24 cellular contexts compared by ENCODE assay signal in genomic region chr12:43289412-43289811, GRCh38.
DNase-seq lines count a peak whose midpoint lies in the region; ATAC-seq and TF ChIP-seq lines count a peak whose summit lies in the region.
"Had no signal": no experiment of that assay in that cellular context is flagged by ENCODE, and none has a peak within 500 bp of the region (broad histone marks: within the 10 kb centered on the region; RNA-seq: fewer than 3 reads in every experiment).

No MANE protein-coding gene starts in this region.

- H3K27me3 ChIP-seq in adrenal gland (no peaks in the 10 kb centered on the region), dorsolateral prefrontal cortex (peaks cover 0 to 42% (median 4%) of the 10 kb centered on the region in 45 donors)

- TF ChIP-seq CTCF in AG10803 (conservative IDR thresholded peaks at IDR 0.05; ENCODE audit: low read length) (no peak), adrenal gland (IDR thresholded peaks at IDR 0.05) (no peak), dorsolateral prefrontal cortex (IDR thresholded peaks at IDR 0.05 in 54 of 56, conservative IDR thresholded peaks at IDR 0.05 in 2 of 56; ENCODE audit: low read depth in 1 of 56, partially characterized antibody in 56 of 56) (no peak)
- TF ChIP-seq CTCF in activated CD8-positive, alpha-beta T cell treated with anti-CD3 and anti-CD28 coated beads for 36 hours (IDR thresholded peaks at IDR 0.05) = no peak

- no peak for TF ChIP-seq POLR2A in adrenal gland (IDR thresholded peaks at IDR 0.05)

- H3K36me3 ChIP-seq in adrenal gland (replicated peaks in 1 of 2) = no peaks in the 10 kb centered on the region

- CTCF ChIA-PET in HEK293T (lab: Yijun Ruan, JAX) = interaction anchor here (1.3 kb wide), 1 partner anchor 144 kb away, joined by 4 read pairs; no protein-coding TSS in a partner anchor
- CTCF ChIA-PET in activated CD8-positive, alpha-beta T cell treated with anti-CD3 and anti-CD28 coated beads for 36 hours (lab: Charles Lee) = no interaction called here

- no peak for ATAC-seq in activated CD8-positive, alpha-beta T cell treated with anti-CD3 and anti-CD28 coated beads for 36 hours
- ATAC-seq: CD8-positive, alpha-beta T cell; naive thymus-derived CD4-positive, alpha-beta T cell had no signal

- H3K4me3 ChIP-seq in AG10803 (ENCODE audit: low read length) = no peak overlapping the region
- no peak overlapping the region for H3K4me3 ChIP-seq in adrenal gland
- peak overlapping the region in 2 of 59 donors; percentile 19 to 32 for H3K4me3 ChIP-seq in dorsolateral prefrontal cortex

- no peaks in the 10 kb centered on the region for H3K9me3 Mint-ChIP-seq in activated CD8-positive, alpha-beta T cell treated with anti-CD3 and anti-CD28 coated beads for 36 hours
- H3K9me3 Mint-ChIP-seq: CD8-positive, alpha-beta T cell had no signal

- POLR2A ChIA-PET in HEK293T (lab: Yijun Ruan, JAX) = no interaction called here
- POLR2A ChIA-PET in activated CD8-positive, alpha-beta T cell treated with anti-CD3 and anti-CD28 coated beads for 36 hours (lab: Charles Lee) = no interaction called here

- no peak overlapping the region for H3K4me3 Mint-ChIP-seq in activated CD8-positive, alpha-beta T cell treated with anti-CD3 and anti-CD28 coated beads for 36 hours
- H3K4me3 Mint-ChIP-seq: CD8-positive, alpha-beta T cell; central memory CD8-positive, alpha-beta T cell; naive thymus-derived CD4-positive, alpha-beta T cell had no signal

- WGBS in adrenal gland, 4 donors = 31 to 41% (median 36%) methylated on average over 5 of the region's 5 CpGs

- H3K4me1 ChIP-seq in adrenal gland (replicated peaks in 1 of 2) = no peaks in the 10 kb centered on the region

- H3K36me3 Mint-ChIP-seq in activated CD8-positive, alpha-beta T cell treated with anti-CD3 and anti-CD28 coated beads for 36 hours (ENCODE audit: low read depth) = no peaks in the 10 kb centered on the region
- H3K36me3 Mint-ChIP-seq: CD8-positive, alpha-beta T cell; naive thymus-derived CD4-positive, alpha-beta T cell had no signal

- DNase-seq in AG10803 (ENCODE audit: low read depth) (peak; percentile 44), adrenal gland (peak in 4 of 7 donors; percentile 16 to 32 (median 24)), fibroblast of peridontal ligament (ENCODE audit: extremely low read depth) (peak; percentile 49), retina (peak; percentile 11), HEK293T (ENCODE audit: extremely low spot score) (no peak), dorsolateral prefrontal cortex (no peak), NCI-H1694 (lab: John Stamatoyannopoulos, UW) (no peak)
- DNase-seq in activated CD8-positive, alpha-beta T cell treated with anti-CD3 and anti-CD28 coated beads for 36 hours = no peak
- DNase-seq: activated CD4-positive, alpha-beta T cell treated with anti-CD3 and anti-CD28 coated beads for 4 hours; activated CD8-positive, alpha-beta memory T cell treated with anti-CD3 and anti-CD28 coated beads, Interleukin-2, amount 50 U/mL, for 48 hours; activated effector memory CD4-positive, alpha-beta T cell treated with anti-CD3 and anti-CD28 coated beads, Interleukin-2, amount 50 U/mL, for 16 hours; CD8-positive, alpha-beta T cell; DMS79; effector CD4-positive, alpha-beta T cell; hippocampal formation; KG1; naive thymus-derived CD4-positive, alpha-beta T cell; NCI-H1048; NCI-H2081; NCI-H446 treated with DMSO at 0.1 percent for 48 hours; posterior cingulate gyrus; stimulated activated CD4-positive, alpha-beta T cell treated with anti-CD3 and anti-CD28 coated beads, Interleukin-4, amount 100 ng/mL, for 4 hours; SW 1271 had no signal

- H3K4me1 Mint-ChIP-seq in activated CD8-positive, alpha-beta T cell treated with anti-CD3 and anti-CD28 coated beads for 36 hours (ENCODE audit: low read depth) = no peaks in the 10 kb centered on the region
- H3K4me1 Mint-ChIP-seq: central memory CD8-positive, alpha-beta T cell; naive thymus-derived CD4-positive, alpha-beta T cell had no signal

- intact Hi-C loops in adrenal gland (cut with DNase I) = no loop called here
- intact Hi-C loops in dorsolateral prefrontal cortex (cut with DNase I) = no loop called here
- intact Hi-C loops in activated CD8-positive, alpha-beta T cell treated with anti-CD3 and anti-CD28 coated beads for 36 hours (cut with micrococcal nuclease) = no loop called here

- no peaks in the 10 kb centered on the region for H3K9me3 ChIP-seq in adrenal gland (replicated peaks in 1 of 3)

- no peaks in the 10 kb centered on the region for H3K27me3 Mint-ChIP-seq in activated CD8-positive, alpha-beta T cell treated with anti-CD3 and anti-CD28 coated beads for 36 hours
- H3K27me3 Mint-ChIP-seq: central memory CD8-positive, alpha-beta T cell; naive thymus-derived CD4-positive, alpha-beta T cell had no signal

- H3K27ac ChIP-seq in adrenal gland (no peak overlapping the region), dorsolateral prefrontal cortex (no peak overlapping the region)

- no peak overlapping the region for H3K27ac Mint-ChIP-seq in activated CD8-positive, alpha-beta T cell treated with anti-CD3 and anti-CD28 coated beads for 36 hours
- H3K27ac Mint-ChIP-seq: CD8-positive, alpha-beta T cell; naive thymus-derived CD4-positive, alpha-beta T cell had no signal

TF ChIP-seq in HEK293T, 16 proteins besides CTCF, POLR2A, EP300 and RAD21:
- TF ChIP-seq TARDBP (IDR thresholded peaks at IDR 0.05) (no peak), SUZ12 (IDR thresholded peaks at IDR 0.05) (no peak), LEF1 (IDR thresholded peaks at IDR 0.05; ENCODE audit: borderline replicate concordance) (no peak), CTBP1 (IDR thresholded peaks at IDR 0.05; ENCODE audit: borderline replicate concordance) (no peak), SP1 (IDR thresholded peaks at IDR 0.05) (no peak), BHLHE40 (IDR thresholded peaks at IDR 0.05; ENCODE audit: borderline replicate concordance) (no peak), FOXK2 (IDR thresholded peaks at IDR 0.05) (no peak), L3MBTL2 (conservative IDR thresholded peaks at IDR 0.05) (no peak), ARNT (IDR thresholded peaks at IDR 0.05) (no peak), HDGF (IDR thresholded peaks at IDR 0.05; ENCODE audit: borderline replicate concordance) (no peak), FOXM1 (IDR thresholded peaks at IDR 0.05; ENCODE audit: borderline replicate concordance) (no peak), ELF4 (IDR thresholded peaks at IDR 0.05) (no peak)
- TF ChIP-seq, protein P1, sequence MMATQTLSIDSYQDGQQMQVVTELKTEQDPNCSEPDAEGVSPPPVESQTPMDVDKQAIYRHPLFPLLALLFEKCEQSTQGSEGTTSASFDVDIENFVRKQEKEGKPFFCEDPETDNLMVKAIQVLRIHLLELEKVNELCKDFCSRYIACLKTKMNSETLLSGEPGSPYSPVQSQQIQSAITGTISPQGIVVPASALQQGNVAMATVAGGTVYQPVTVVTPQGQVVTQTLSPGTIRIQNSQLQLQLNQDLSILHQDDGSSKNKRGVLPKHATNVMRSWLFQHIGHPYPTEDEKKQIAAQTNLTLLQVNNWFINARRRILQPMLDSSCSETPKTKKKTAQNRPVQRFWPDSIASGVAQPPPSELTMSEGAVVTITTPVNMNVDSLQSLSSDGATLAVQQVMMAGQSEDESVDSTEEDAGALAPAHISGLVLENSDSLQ (IDR thresholded peaks at IDR 0.05) = no peak

Comparison
In these comparisons a context has a peak if more than half of its experiments do, and no peak if none do; other contexts are left out.
1. DNase-seq: peak in AG10803 (single experiment), adrenal gland (4 of 7), fibroblast of peridontal ligament (single experiment) and retina (single experiment); none in HEK293T (single experiment), dorsolateral prefrontal cortex (0 of 10), NCI-H1694 (single experiment) and activated CD8-positive, alpha-beta T cell treated with anti-CD3 and anti-CD28 coated beads for 36 hours (single experiment).